ENCODE assay signal across 2 cellular contexts in genomic region chr3:3806856-3807255, GRCh38.
TF ChIP-seq lines count a peak whose summit lies in the region.

No MANE protein-coding gene starts in this region.

TF ChIP-seq in GM23338, 12 proteins besides CTCF, POLR2A, EP300 and RAD21:
- no peak for TF ChIP-seq ETS1 (IDR thresholded peaks at IDR 0.05)
- TF ChIP-seq POLR2AphosphoS5 (IDR thresholded peaks at IDR 0.05; ENCODE audit: low read depth) = no peak
- no peak for TF ChIP-seq NANOG (IDR thresholded peaks at IDR 0.05; ENCODE audit: borderline replicate concordance)
- TF ChIP-seq, protein P1, sequence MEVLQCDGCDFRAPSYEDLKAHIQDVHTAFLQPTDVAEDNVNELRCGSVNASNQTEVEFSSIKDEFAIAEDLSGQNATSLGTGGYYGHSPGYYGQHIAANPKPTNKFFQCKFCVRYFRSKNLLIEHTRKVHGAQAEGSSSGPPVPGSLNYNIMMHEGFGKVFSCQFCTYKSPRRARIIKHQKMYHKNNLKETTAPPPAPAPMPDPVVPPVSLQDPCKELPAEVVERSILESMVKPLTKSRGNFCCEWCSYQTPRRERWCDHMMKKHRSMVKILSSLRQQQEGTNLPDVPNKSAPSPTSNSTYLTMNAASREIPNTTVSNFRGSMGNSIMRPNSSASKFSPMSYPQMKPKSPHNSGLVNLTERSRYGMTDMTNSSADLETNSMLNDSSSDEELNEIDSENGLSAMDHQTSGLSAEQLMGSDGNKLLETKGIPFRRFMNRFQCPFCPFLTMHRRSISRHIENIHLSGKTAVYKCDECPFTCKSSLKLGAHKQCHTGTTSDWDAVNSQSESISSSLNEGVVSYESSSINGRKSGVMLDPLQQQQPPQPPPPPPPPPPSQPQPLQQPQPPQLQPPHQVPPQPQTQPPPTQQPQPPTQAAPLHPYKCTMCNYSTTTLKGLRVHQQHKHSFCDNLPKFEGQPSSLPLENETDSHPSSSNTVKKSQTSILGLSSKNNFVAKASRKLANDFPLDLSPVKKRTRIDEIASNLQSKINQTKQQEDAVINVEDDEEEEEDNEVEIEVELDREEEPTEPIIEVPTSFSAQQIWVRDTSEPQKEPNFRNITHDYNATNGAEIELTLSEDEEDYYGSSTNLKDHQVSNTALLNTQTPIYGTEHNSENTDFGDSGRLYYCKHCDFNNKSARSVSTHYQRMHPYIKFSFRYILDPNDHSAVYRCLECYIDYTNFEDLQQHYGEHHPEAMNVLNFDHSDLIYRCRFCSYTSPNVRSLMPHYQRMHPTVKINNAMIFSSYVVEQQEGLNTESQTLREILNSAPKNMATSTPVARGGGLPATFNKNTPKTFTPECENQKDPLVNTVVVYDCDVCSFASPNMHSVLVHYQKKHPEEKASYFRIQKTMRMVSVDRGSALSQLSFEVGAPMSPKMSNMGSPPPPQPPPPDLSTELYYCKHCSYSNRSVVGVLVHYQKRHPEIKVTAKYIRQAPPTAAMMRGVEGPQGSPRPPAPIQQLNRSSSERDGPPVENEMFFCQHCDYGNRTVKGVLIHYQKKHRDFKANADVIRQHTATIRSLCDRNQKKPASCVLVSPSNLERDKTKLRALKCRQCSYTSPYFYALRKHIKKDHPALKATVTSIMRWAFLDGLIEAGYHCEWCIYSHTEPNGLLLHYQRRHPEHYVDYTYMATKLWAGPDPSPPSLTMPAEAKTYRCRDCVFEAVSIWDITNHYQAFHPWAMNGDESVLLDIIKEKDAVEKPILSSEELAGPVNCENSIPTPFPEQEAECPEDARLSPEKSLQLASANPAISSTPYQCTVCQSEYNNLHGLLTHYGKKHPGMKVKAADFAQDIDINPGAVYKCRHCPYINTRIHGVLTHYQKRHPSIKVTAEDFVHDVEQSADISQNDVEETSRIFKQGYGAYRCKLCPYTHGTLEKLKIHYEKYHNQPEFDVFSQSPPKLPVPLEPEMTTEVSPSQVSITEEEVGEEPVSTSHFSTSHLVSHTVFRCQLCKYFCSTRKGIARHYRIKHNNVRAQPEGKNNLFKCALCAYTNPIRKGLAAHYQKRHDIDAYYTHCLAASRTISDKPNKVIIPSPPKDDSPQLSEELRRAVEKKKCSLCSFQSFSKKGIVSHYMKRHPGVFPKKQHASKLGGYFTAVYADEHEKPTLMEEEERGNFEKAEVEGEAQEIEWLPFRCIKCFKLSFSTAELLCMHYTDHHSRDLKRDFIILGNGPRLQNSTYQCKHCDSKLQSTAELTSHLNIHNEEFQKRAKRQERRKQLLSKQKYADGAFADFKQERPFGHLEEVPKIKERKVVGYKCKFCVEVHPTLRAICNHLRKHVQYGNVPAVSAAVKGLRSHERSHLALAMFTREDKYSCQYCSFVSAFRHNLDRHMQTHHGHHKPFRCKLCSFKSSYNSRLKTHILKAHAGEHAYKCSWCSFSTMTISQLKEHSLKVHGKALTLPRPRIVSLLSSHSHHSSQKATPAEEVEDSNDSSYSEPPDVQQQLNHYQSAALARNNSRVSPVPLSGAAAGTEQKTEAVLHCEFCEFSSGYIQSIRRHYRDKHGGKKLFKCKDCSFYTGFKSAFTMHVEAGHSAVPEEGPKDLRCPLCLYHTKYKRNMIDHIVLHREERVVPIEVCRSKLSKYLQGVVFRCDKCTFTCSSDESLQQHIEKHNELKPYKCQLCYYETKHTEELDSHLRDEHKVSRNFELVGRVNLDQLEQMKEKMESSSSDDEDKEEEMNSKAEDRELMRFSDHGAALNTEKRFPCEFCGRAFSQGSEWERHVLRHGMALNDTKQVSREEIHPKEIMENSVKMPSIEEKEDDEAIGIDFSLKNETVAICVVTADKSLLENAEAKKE (CRISPR knock-in tag; IDR thresholded peaks at IDR 0.05) = no peak
- no peak for TF ChIP-seq CREB1 (CRISPR knock-in tag; IDR thresholded peaks at IDR 0.05; ENCODE audit: low read depth)
- no peak for TF ChIP-seq ZNF114 (CRISPR knock-in tag; IDR thresholded peaks at IDR 0.05)
- TF ChIP-seq, protein P2, sequence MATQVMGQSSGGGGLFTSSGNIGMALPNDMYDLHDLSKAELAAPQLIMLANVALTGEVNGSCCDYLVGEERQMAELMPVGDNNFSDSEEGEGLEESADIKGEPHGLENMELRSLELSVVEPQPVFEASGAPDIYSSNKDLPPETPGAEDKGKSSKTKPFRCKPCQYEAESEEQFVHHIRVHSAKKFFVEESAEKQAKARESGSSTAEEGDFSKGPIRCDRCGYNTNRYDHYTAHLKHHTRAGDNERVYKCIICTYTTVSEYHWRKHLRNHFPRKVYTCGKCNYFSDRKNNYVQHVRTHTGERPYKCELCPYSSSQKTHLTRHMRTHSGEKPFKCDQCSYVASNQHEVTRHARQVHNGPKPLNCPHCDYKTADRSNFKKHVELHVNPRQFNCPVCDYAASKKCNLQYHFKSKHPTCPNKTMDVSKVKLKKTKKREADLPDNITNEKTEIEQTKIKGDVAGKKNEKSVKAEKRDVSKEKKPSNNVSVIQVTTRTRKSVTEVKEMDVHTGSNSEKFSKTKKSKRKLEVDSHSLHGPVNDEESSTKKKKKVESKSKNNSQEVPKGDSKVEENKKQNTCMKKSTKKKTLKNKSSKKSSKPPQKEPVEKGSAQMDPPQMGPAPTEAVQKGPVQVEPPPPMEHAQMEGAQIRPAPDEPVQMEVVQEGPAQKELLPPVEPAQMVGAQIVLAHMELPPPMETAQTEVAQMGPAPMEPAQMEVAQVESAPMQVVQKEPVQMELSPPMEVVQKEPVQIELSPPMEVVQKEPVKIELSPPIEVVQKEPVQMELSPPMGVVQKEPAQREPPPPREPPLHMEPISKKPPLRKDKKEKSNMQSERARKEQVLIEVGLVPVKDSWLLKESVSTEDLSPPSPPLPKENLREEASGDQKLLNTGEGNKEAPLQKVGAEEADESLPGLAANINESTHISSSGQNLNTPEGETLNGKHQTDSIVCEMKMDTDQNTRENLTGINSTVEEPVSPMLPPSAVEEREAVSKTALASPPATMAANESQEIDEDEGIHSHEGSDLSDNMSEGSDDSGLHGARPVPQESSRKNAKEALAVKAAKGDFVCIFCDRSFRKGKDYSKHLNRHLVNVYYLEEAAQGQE (IDR thresholded peaks at IDR 0.05; ENCODE audit: unreplicated experiment) = no peak
- TF ChIP-seq EZH2phosphoT487 (IDR thresholded peaks at IDR 0.05; ENCODE audit: unreplicated experiment) = no peak
- no peak for TF ChIP-seq JUNB (IDR thresholded peaks at IDR 0.05; ENCODE audit: unreplicated experiment)
- TF ChIP-seq ZNF331 (CRISPR knock-in tag; IDR thresholded peaks at IDR 0.05; ENCODE audit: low read depth) = no peak
- no peak for TF ChIP-seq EZH2 (IDR thresholded peaks at IDR 0.05; ENCODE audit: low read depth, unreplicated experiment)
- no peak for TF ChIP-seq STAT1 (IDR thresholded peaks at IDR 0.05; ENCODE audit: unreplicated experiment)

TF ChIP-seq in H1, 55 proteins besides CTCF, POLR2A, EP300 and RAD21:
- TF ChIP-seq BACH1 (IDR thresholded peaks at IDR 0.05; ENCODE audit: low read length) (peak; percentile 90), MAFK (IDR thresholded peaks at IDR 0.05; ENCODE audit: low read depth, low read length) (peak; percentile 78; the same call in 1 of the 2 replicates), HDAC6 (IDR thresholded peaks at IDR 0.05; ENCODE audit: low read depth, low read length) (no peak)
